ENCODE assay signal across 8 cellular contexts in genomic region chr1:193185861-193186714, GRCh38. TPM values are rescaled to one million over a fixed set of nuclear protein-coding genes. Genes with fewer than 3 reads are reported as not detected.
DNase-seq lines count a peak whose midpoint lies in the region; ATAC-seq and TF ChIP-seq lines count a peak whose summit lies in the region.

TSS of gene B3GALT2 (minus strand) at chr1:193186613. CDS start at chr1:193181562, 5,051 bp downstream.

- H3K9me3 ChIP-seq in left lung (no peaks in the 10 kb centered on the region), stomach (no peaks in the 10 kb centered on the region)

- TF ChIP-seq EP300 in stomach (IDR thresholded peaks at IDR 0.05): no peak

- peaks cover 3% of the 10 kb centered on the region for H3K9me3 Mint-ChIP-seq in activated naive CD4-positive, alpha-beta T cell treated with anti-CD3 and anti-CD28 coated beads, Interleukin-2, amount 10 ng/mL, durations not matched to agents 7 days and 5 days

- no peaks in the 10 kb centered on the region for H3K27me3 Mint-ChIP-seq in activated naive CD4-positive, alpha-beta T cell treated with anti-CD3 and anti-CD28 coated beads, Interleukin-2, amount 10 ng/mL, durations not matched to agents 7 days and 5 days

- no peaks in the 10 kb centered on the region for H3K27me3 ChIP-seq in left lung
- no peaks in the 10 kb centered on the region for H3K27me3 ChIP-seq in stomach

- peak within 1 kb of the TSS; percentile 19 for H3K4me3 Mint-ChIP-seq in activated naive CD4-positive, alpha-beta T cell treated with anti-CD3 and anti-CD28 coated beads, Interleukin-2, amount 10 ng/mL, durations not matched to agents 7 days and 5 days

- H3K4me1 Mint-ChIP-seq in activated naive CD4-positive, alpha-beta T cell treated with anti-CD3 and anti-CD28 coated beads, Interleukin-2, amount 10 ng/mL, durations not matched to agents 7 days and 5 days: peaks cover 29% of the 10 kb centered on the region

- H3K36me3 Mint-ChIP-seq in activated naive CD4-positive, alpha-beta T cell treated with anti-CD3 and anti-CD28 coated beads, Interleukin-2, amount 10 ng/mL, durations not matched to agents 7 days and 5 days: peaks cover 8% of the 10 kb centered on the region

- TF ChIP-seq CTCF in left lung (IDR thresholded peaks at IDR 0.05) (no peak), stomach (IDR thresholded peaks at IDR 0.05) (no peak)

- CTCF ChIA-PET in activated naive CD4-positive, alpha-beta T cell treated with anti-CD3 and anti-CD28 coated beads, Interleukin-2, amount 10 ng/mL, durations not matched to agents 7 days and 5 days (lab: Charles Lee): interaction anchor here (1.2 kb wide), 1 partner anchor 569 kb away, joined by 3 read pairs; no protein-coding TSS in a partner anchor

- WGBS in stomach, 5 donors: 37 to 48% (median 38%) methylated on average over 13 of the region's 13 CpGs

- ATAC-seq in left lung: peak; percentile 57
- no peak for ATAC-seq in GM21786 (IDR thresholded peaks at IDR 0.05; ENCODE audit: unreplicated experiment)
- no peak for ATAC-seq in HG03460 (IDR thresholded peaks at IDR 0.05; ENCODE audit: unreplicated experiment)

- H3K4me1 ChIP-seq in left lung (peaks cover 0 to 54% of the 10 kb centered on the region in 2 donors), stomach (peaks cover 11 to 96% (median 54%) of the 10 kb centered on the region in 4 donors)

- H3K27ac ChIP-seq in caudate nucleus (ENCODE audit: low read depth, low read length) (peak within 1 kb of the TSS; percentile 91), left lung (peak within 1 kb of the TSS; percentile 39 to 65), stomach (peak within 1 kb of the TSS; percentile 45 to 71 (median 61))

- H3K4me3 ChIP-seq in left lung (peak within 1 kb of the TSS; percentile 10 to 13), stomach (peak within 1 kb of the TSS; percentile 25 to 40 (median 32))

- intact Hi-C loops in left lung (cut with DNase I): no loop called here
- intact Hi-C loops in stomach (cut with DNase I; ENCODE audit: low total_unique reads): no loop called here

- no peaks in the 10 kb centered on the region for H3K36me3 ChIP-seq in left lung
- no peaks in the 10 kb centered on the region for H3K36me3 ChIP-seq in stomach

- DNase-seq in activated naive CD4-positive, alpha-beta T cell treated with anti-CD3 and anti-CD28 coated beads, Interleukin-2, amount 10 ng/mL, durations not matched to agents 7 days and 5 days: no peak
- no peak for DNase-seq in activated naive CD4-positive, alpha-beta T cell treated with Interleukin-2 at 50 U/mL for 16 hours
- peak; percentile 76 for DNase-seq in NCI-H82 treated with DMSO at 0.1 percent for 48 hours (lab: John Stamatoyannopoulos, UW; ENCODE audit: unreplicated experiment)
- DNase-seq in caudate nucleus (lab: John Stamatoyannopoulos, UW): peak in 49 of 61 donors; percentile 6 to 84 (median 43)
- DNase-seq in left lung: no peak
- no peak for DNase-seq in stomach

- no peak within 1 kb of the TSS for H3K27ac Mint-ChIP-seq in activated naive CD4-positive, alpha-beta T cell treated with anti-CD3 and anti-CD28 coated beads, Interleukin-2, amount 10 ng/mL, durations not matched to agents 7 days and 5 days

- TF ChIP-seq POLR2A in stomach (IDR thresholded peaks at IDR 0.05): no peak

RNA-seq across cellular contexts. Expression of gene B3GALT2, which starts in this region (rescaled TPM):
- 1 to 10 TPM; 1.9 to 5.1 TPM for total RNA-seq in left lung
- total RNA-seq in stomach: 1 to 10 TPM in 1 of 5 donors, under 1 TPM in 3, not detected in 1; 0.14 to 3.1 (median 0.51) TPM
- polyA plus RNA-seq in stomach: 1 to 10 TPM in 1 of 3 donors, under 1 TPM in 2; 0.13 to 1.4 (median 0.37) TPM

Comparison
In these comparisons a context has a peak if more than half of its experiments do, and no peak if none do; other contexts are left out.
1. DNase-seq: peak in NCI-H82 treated with DMSO at 0.1 percent for 48 hours (single experiment) and caudate nucleus (49 of 61); none in activated naive CD4-positive, alpha-beta T cell treated with anti-CD3 and anti-CD28 coated beads, Interleukin-2, amount 10 ng/mL, durations not matched to agents 7 days and 5 days (single experiment), activated naive CD4-positive, alpha-beta T cell treated with Interleukin-2 at 50 U/mL for 16 hours (single experiment), left lung (0 of 2) and stomach (single experiment).
2. Peak in every context shown above with its lines, with median percentiles within 50 percentile points of each other: H3K27ac ChIP-seq.